Comparison of ENCODE assay signal across 25 cellular contexts in the genomic region with DNA sequence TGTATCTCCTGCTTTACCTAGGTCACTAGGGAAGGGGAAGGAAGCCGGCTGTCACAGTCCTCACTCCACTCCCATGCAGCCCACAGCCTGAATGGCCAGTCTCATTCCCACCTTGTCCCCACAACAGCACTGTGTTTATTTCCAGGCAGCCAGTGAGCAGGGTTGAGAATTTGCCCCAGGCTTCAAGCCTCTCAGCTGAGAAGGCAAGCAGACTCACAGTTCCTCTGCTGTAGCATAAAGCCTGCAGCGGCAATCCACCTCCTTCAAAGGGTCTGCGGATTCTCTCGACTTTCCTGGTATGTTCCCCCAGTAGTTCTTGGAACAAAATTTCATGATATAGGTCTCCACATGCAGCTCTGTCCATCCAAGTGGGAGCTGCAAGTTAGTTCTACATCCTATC.
"Had no signal": no experiment of that assay in that cellular context is flagged by ENCODE, and none has a peak within 500 bp of the region (broad histone marks: within the 10 kb centered on the region; RNA-seq: fewer than 3 reads in every experiment).

No MANE protein-coding gene starts in this region.

- FAIRE-seq: bronchial epithelial cell, small intestine, urothelium cell line had no signal

- H3K27ac ChIP-seq: colonic mucosa, dorsolateral prefrontal cortex, epithelial cell of prostate, heart left ventricle, left lung, prostate gland, stomach, suprapubic skin, tibial nerve had no signal

- H3K4me3 ChIP-seq: colonic mucosa, dorsolateral prefrontal cortex, heart left ventricle, left lung, lung, prostate gland, stomach, suprapubic skin, tibial nerve had no signal

- H3K27ac Mint-ChIP-seq: activated naive CD4-positive, alpha-beta T cell treated with anti-CD3 and anti-CD28 coated beads for 36 hours; activated T-cell treated with anti-CD3 and anti-CD28 coated beads, Interleukin-2, amount 50 U/mL, for 72 hours; mesothelial cell of epicardium; naive thymus-derived CD8-positive, alpha-beta T cell; stimulated activated memory B cell treated with anti-CD40 and anti-IgM and Interleukin-4, amounts not matched to agents 10 μg/mL and 1 μg/mL and 100 μg/mL, for 72 hours had no signal

- H3K27me3 ChIP-seq: colonic mucosa, dorsolateral prefrontal cortex, left lung, stomach, suprapubic skin, tibial nerve had no signal

- H3K27me3 Mint-ChIP-seq: stimulated activated memory B cell treated with anti-CD40 and anti-IgM and Interleukin-4, amounts not matched to agents 10 μg/mL and 1 μg/mL and 100 μg/mL, for 72 hours had no signal

- H3K4me1 ChIP-seq: colonic mucosa, heart left ventricle, left lung, prostate gland, stomach, suprapubic skin, tibial nerve had no signal

- H3K4me3 Mint-ChIP-seq: activated naive CD4-positive, alpha-beta T cell treated with anti-CD3 and anti-CD28 coated beads for 36 hours; activated T-cell treated with anti-CD3 and anti-CD28 coated beads, Interleukin-2, amount 50 U/mL, for 72 hours; mesothelial cell of epicardium; naive thymus-derived CD8-positive, alpha-beta T cell; stimulated activated memory B cell treated with anti-CD40 and anti-IgM and Interleukin-4, amounts not matched to agents 10 μg/mL and 1 μg/mL and 100 μg/mL, for 72 hours had no signal

- DNase-seq: activated CD4-positive, alpha-beta T cell treated with anti-CD3 and anti-CD28 coated beads, Interleukin-2, amount 50 U/mL, for 4 hours; activated CD8-positive, alpha-beta memory T cell treated with anti-CD3 and anti-CD28 coated beads, Interleukin-2, amount 50 U/mL, for 48 hours; activated effector memory CD4-positive, alpha-beta T cell treated with Interleukin-2 at 50 U/mL for 16 hours; activated naive CD4-positive, alpha-beta T cell treated with anti-CD3 and anti-CD28 coated beads for 36 hours; activated T-cell treated with anti-CD3 and anti-CD28 coated beads, Interleukin-2, amount 50 U/mL, for 72 hours; amygdala; colonic mucosa; dorsolateral prefrontal cortex; heart left ventricle; left lung; naive thymus-derived CD8-positive, alpha-beta T cell; right cardiac atrium; small intestine; stimulated activated CD4-positive, alpha-beta T cell treated with anti-CD3 and anti-CD28 coated beads, Interleukin-2, amount 100 ng/mL, for 24 hours; stomach; T-helper 9 cell had no signal

- H3K9me3 Mint-ChIP-seq: activated naive CD4-positive, alpha-beta T cell treated with anti-CD3 and anti-CD28 coated beads for 36 hours; activated T-cell treated with anti-CD3 and anti-CD28 coated beads, Interleukin-2, amount 50 U/mL, for 72 hours; naive thymus-derived CD8-positive, alpha-beta T cell; stimulated activated memory B cell treated with anti-CD40 and anti-IgM and Interleukin-4, amounts not matched to agents 10 μg/mL and 1 μg/mL and 100 μg/mL, for 72 hours had no signal

- ATAC-seq: activated T-cell treated with anti-CD3 and anti-CD28 coated beads, Interleukin-2, amount 50 U/mL, for 72 hours; heart left ventricle; left lung; naive thymus-derived CD8-positive, alpha-beta T cell; right cardiac atrium; stimulated activated memory B cell treated with anti-CD40 and anti-IgM and Interleukin-4, amounts not matched to agents 10 μg/mL and 1 μg/mL and 100 μg/mL, for 72 hours had no signal

- H3K36me3 ChIP-seq: colonic mucosa, heart left ventricle, left lung, prostate gland, stomach, suprapubic skin, tibial nerve had no signal

- H3K36me3 Mint-ChIP-seq: mesothelial cell of epicardium; naive thymus-derived CD8-positive, alpha-beta T cell; stimulated activated memory B cell treated with anti-CD40 and anti-IgM and Interleukin-4, amounts not matched to agents 10 μg/mL and 1 μg/mL and 100 μg/mL, for 72 hours had no signal

- H3K9me3 ChIP-seq: colonic mucosa, heart left ventricle, left lung, prostate gland, stomach, suprapubic skin had no signal

- H3K4me1 Mint-ChIP-seq: naive thymus-derived CD8-positive, alpha-beta T cell; stimulated activated memory B cell treated with anti-CD40 and anti-IgM and Interleukin-4, amounts not matched to agents 10 μg/mL and 1 μg/mL and 100 μg/mL, for 72 hours had no signal
